20 cellular contexts compared by ENCODE assay signal in genomic region chr5:138648841-138649240, GRCh38.
DNase-seq lines count a peak whose midpoint lies in the region; TF ChIP-seq lines count a peak whose summit lies in the region.
"Had no signal": no experiment of that assay in that cellular context is flagged by ENCODE, and none has a peak within 500 bp of the region (broad histone marks: within the 10 kb centered on the region; RNA-seq: fewer than 3 reads in every experiment).

No MANE protein-coding gene starts in this region.

- no peaks in the 10 kb centered on the region for H3K36me3 ChIP-seq in WERI-Rb-1
- H3K36me3 ChIP-seq in iPS-15b (ENCODE audit: control insufficient read depth, insufficient read depth, low read length) = no peaks in the 10 kb centered on the region
- H3K36me3 ChIP-seq in CD4-positive, alpha-beta memory T cell (ENCODE audit: insufficient read depth, low read length) = no peaks in the 10 kb centered on the region

- no peak overlapping the region for H2AFZ ChIP-seq in H9 (ENCODE audit: low read length)

- H3K9ac ChIP-seq in H9 (ENCODE audit: extremely low read depth, insufficient read length, low read length) (no peak overlapping the region), iPS-15b (ENCODE audit: low read depth, low read length) (no peak overlapping the region)

- POLR2A ChIA-PET in CD4-positive, alpha-beta memory T cell (lab: Charles Lee; ENCODE audit: partially characterized antibody) = interaction anchor here (0.6 kb wide), 1 partner anchor 71 kb away, joined by 3 read pairs; no protein-coding TSS in a partner anchor

- peaks cover 44 to 63% of the 10 kb centered on the region in 2 experiments for H3K4me1 Mint-ChIP-seq in H9
- peaks cover 6 to 13% (median 7%) of the 10 kb centered on the region in 4 donors for H3K4me1 Mint-ChIP-seq in CD4-positive, alpha-beta memory T cell

- H2BK20ac ChIP-seq in H9 (ENCODE audit: low read depth, low read length, poor library complexity, severe bottlenecking) = no peak overlapping the region

- no peak overlapping the region for H2BK120ac ChIP-seq in H9 (ENCODE audit: low read depth, low read length, poor library complexity, severe bottlenecking)

- H3K4me3 ChIP-seq in WERI-Rb-1 (ENCODE audit: low read depth, low read length) (peak overlapping the region; percentile 22), iPS-15b (ENCODE audit: low read depth, low read length) (peak overlapping the region; percentile 1)
- H3K4me3 ChIP-seq in CD4-positive, alpha-beta memory T cell (ENCODE audit: low read length in 2 of 2) = no peak overlapping the region

- no peak overlapping the region for H3K4ac ChIP-seq in H9 (ENCODE audit: low read depth, low read length)

- H3K27ac Mint-ChIP-seq in H9 = peak overlapping the region in 2 of 3 experiments; percentile 22 to 23; a peak in 3 of 7 replicates
- no peak overlapping the region for H3K27ac Mint-ChIP-seq in CD4-positive, alpha-beta memory T cell
- H3K27ac Mint-ChIP-seq: CD4-positive, CD25-positive, alpha-beta regulatory T cell had no signal

- peaks cover 7% of the 10 kb centered on the region for H3K4me1 ChIP-seq in H9 (ENCODE audit: insufficient read depth, low read length)
- H3K4me1 ChIP-seq in iPS-15b (ENCODE audit: control insufficient read depth, insufficient read depth, low read length) = peaks cover 16% of the 10 kb centered on the region
- H3K4me1 ChIP-seq in CD4-positive, alpha-beta memory T cell (ENCODE audit: insufficient read depth, low read length) = peaks cover 8% of the 10 kb centered on the region

- H2BK5ac ChIP-seq in H9 (ENCODE audit: insufficient read length, low read length) = no peak overlapping the region

- H2BK15ac ChIP-seq in H9 (ENCODE audit: low read depth, low read length) = no peak overlapping the region

- H4K8ac ChIP-seq in H9 (replicated peaks; ENCODE audit: insufficient read length, low read depth, low read length) = no peak overlapping the region

- H3K56ac ChIP-seq in H9 (ENCODE audit: insufficient read length, low read depth, low read length) = no peak overlapping the region

- H3K27me3 ChIP-seq in H9 (ENCODE audit: insufficient read depth, low read length) (no peaks in the 10 kb centered on the region), WERI-Rb-1 (ENCODE audit: insufficient read depth, low read depth, severe bottlenecking) (no peaks in the 10 kb centered on the region), iPS-15b (ENCODE audit: control insufficient read depth, insufficient read depth, low read length) (no peaks in the 10 kb centered on the region)
- H3K27me3 ChIP-seq in CD4-positive, alpha-beta memory T cell (ENCODE audit: insufficient read depth, low read length) = peaks cover 66% of the 10 kb centered on the region

- H3K9me3 ChIP-seq in H9 (ENCODE audit: control insufficient read depth, low read depth, low read length) (no peaks in the 10 kb centered on the region), WERI-Rb-1 (ENCODE audit: severe bottlenecking) (no peaks in the 10 kb centered on the region), iPS-15b (ENCODE audit: control insufficient read depth, insufficient read depth, low read length) (no peaks in the 10 kb centered on the region)
- no peaks in the 10 kb centered on the region for H3K9me3 ChIP-seq in CD4-positive, alpha-beta memory T cell (ENCODE audit: control insufficient read depth in 1 of 2, low read length in 2 of 2)

- no peaks in the 10 kb centered on the region for H3K79me1 ChIP-seq in H9 (ENCODE audit: insufficient read depth, low read depth, low read length, poor library complexity, severe bottlenecking)

- intact Hi-C loops in CD4-positive, alpha-beta memory T cell (cut with micrococcal nuclease) = loop anchor here (10.0 kb wide), 1 partner anchor 106 kb away; the partner anchor contains the start of gene CTNNA1

- H3K9me3 Mint-ChIP-seq in H9 = no peaks in the 10 kb centered on the region
- H3K9me3 Mint-ChIP-seq in CD4-positive, alpha-beta memory T cell = no peaks in the 10 kb centered on the region

- DNase-seq in H9 (no peak), WERI-Rb-1 (no peak), substantia nigra (lab: John Stamatoyannopoulos, UW) (no peak), NCI-H345 (lab: John Stamatoyannopoulos, UW) (no peak), GOT3 (lab: John Stamatoyannopoulos, UW) (no peak)
- no peak for DNase-seq in CD4-positive, alpha-beta memory T cell
- DNase-seq: ACHN; AML-193; Calu3; CD4-positive, CD25-positive, alpha-beta regulatory T cell; DMS79 treated with DMSO at 0.1 percent for 48 hours; IMR-90; Kasumi-1; NCI-H1105; NCI-H1694; NCI-H2227 treated with DMSO at 0.1 percent for 48 hours; PC-3; SW 1271 had no signal

- H2AK5ac ChIP-seq in H9 (ENCODE audit: insufficient read length, low read length) = no peak overlapping the region

- no peak overlapping the region for H3K27ac ChIP-seq in H9 (ENCODE audit: insufficient read length, low read depth, low read length)
- H3K27ac ChIP-seq in WERI-Rb-1 = peak overlapping the region; percentile 76
- H3K27ac ChIP-seq in substantia nigra (ENCODE audit: low read depth, low read length, poor library complexity, severe bottlenecking) = peak overlapping the region; percentile 10
- no peak overlapping the region for H3K27ac ChIP-seq in CD4-positive, alpha-beta memory T cell (ENCODE audit: low read depth, low read length)
- H3K27ac ChIP-seq: RWPE1 had no signal

- no peak overlapping the region for H3K18ac ChIP-seq in H9 (ENCODE audit: insufficient read length, low read depth, low read length)

- H3K4me3 Mint-ChIP-seq in H9 = peak overlapping the region; percentile 17 to 54; a peak in 2 of 5 replicates
- no peak overlapping the region for H3K4me3 Mint-ChIP-seq in CD4-positive, alpha-beta memory T cell
- H3K4me3 Mint-ChIP-seq: CD4-positive, CD25-positive, alpha-beta regulatory T cell had no signal

- no peak overlapping the region for H3K4me2 ChIP-seq in H9 (ENCODE audit: insufficient read depth, insufficient read length, low read length)

- no peak overlapping the region for H3K14ac ChIP-seq in H9 (ENCODE audit: insufficient read depth, low read length)

- no peaks in the 10 kb centered on the region for H3K79me2 ChIP-seq in H9 (ENCODE audit: insufficient read depth, low read length)

- H4K20me1 ChIP-seq in H9 (ENCODE audit: control insufficient read depth, insufficient read depth, insufficient read length) = no peaks in the 10 kb centered on the region

- H2BK12ac ChIP-seq in H9 (ENCODE audit: insufficient read length, low read depth, low read length) = no peak overlapping the region

- H3K23ac ChIP-seq in H9 (ENCODE audit: insufficient read length, low read depth, low read length) = no peak overlapping the region

- no peak for TF ChIP-seq CTCF in H9 (conservative IDR thresholded peaks at IDR 0.05)
- no peak for TF ChIP-seq CTCF in WERI-Rb-1 (IDR thresholded peaks at IDR 0.05; ENCODE audit: low read depth, low read length)

- no peaks in the 10 kb centered on the region for H3K27me3 Mint-ChIP-seq in H9 (ENCODE audit: low read depth)
- H3K27me3 Mint-ChIP-seq in CD4-positive, alpha-beta memory T cell = peaks cover 73 to 74% of the 10 kb centered on the region in 2 donors

- no peak overlapping the region for H4K5ac ChIP-seq in H9 (ENCODE audit: insufficient read length, low read depth, low read length)

- WGBS in H9 (ENCODE audit: extremely low coverage, insufficient read length, low lambda C conversion rate) = no CpG with 5 or more reads among the region's 2 CpGs

- H4K91ac ChIP-seq in H9 (ENCODE audit: insufficient read length, low read depth, low read length) = no peak overlapping the region

- no peaks in the 10 kb centered on the region for H3K23me2 ChIP-seq in H9 (ENCODE audit: insufficient read length, low read depth, low read length, poor library complexity, severe bottlenecking)

- CTCF ChIA-PET in CD4-positive, alpha-beta memory T cell (lab: Charles Lee; ENCODE audit: partially characterized antibody) = interaction anchor here (1.0 to 1.6 kb wide), 3 partner anchors 9 to 69 kb away, joined by 3 to 8 read pairs (median 4); no protein-coding TSS in a partner anchor

- no peak overlapping the region for H3T11ph ChIP-seq in H9 (ENCODE audit: low read length)

- no peaks in the 10 kb centered on the region for H3K36me3 Mint-ChIP-seq in H9 (ENCODE audit: insufficient read depth in 1 of 3, low read depth in 3 of 3)
- no peaks in the 10 kb centered on the region for H3K36me3 Mint-ChIP-seq in CD4-positive, alpha-beta memory T cell
- H3K36me3 Mint-ChIP-seq: CD4-positive, CD25-positive, alpha-beta regulatory T cell had no signal

Comparison
In these comparisons a context has a peak if more than half of its experiments do, and no peak if none do; other contexts are left out.
1. H3K27ac ChIP-seq: peak in WERI-Rb-1 (single experiment) and substantia nigra (single experiment); none in H9 (single experiment) and CD4-positive, alpha-beta memory T cell (single experiment).
2. H3K27ac Mint-ChIP-seq: peak in H9 (2 of 3); none in CD4-positive, alpha-beta memory T cell (0 of 7).
3. H3K4me3 Mint-ChIP-seq: peak in H9 (2 of 2); none in CD4-positive, alpha-beta memory T cell (0 of 8).
4. H3K4me3 ChIP-seq: peak in WERI-Rb-1 (single experiment) and iPS-15b (single experiment); none in CD4-positive, alpha-beta memory T cell (0 of 2).